23 cellular contexts compared by ENCODE assay signal in the genomic region with DNA sequence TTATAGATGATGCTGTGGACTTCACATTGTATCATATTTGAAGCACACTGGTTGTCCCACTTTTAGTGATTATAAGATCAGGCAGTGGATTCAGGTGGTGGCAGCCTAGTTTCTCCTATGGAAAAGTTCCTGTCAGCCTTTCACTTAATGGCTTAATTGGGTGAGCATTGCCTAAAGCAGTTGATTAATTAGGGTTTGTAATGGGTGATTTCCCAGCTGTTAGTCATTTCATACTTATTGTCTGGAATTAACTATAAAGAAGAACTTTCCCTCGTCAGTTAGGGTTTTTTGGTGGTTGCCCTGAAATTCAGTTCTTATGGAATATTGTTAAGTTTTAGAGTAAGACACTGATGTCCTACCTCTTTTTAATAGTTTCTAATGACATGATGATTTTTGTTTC.
DNase-seq lines count a peak whose midpoint lies in the region; ATAC-seq, FAIRE-seq and TF ChIP-seq lines count a peak whose summit lies in the region.
"Had no signal": no experiment of that assay in that cellular context is flagged by ENCODE, and none has a peak within 500 bp of the region (broad histone marks: within the 10 kb centered on the region; RNA-seq: fewer than 3 reads in every experiment).

No MANE protein-coding gene starts in this region.

- no peak for FAIRE-seq in bronchial epithelial cell (lab: Jason Lieb, UNC)

- H3K27me3 ChIP-seq in bronchial epithelial cell (ENCODE audit: control insufficient read depth, insufficient read depth, low read length): no peaks in the 10 kb centered on the region
- H3K27me3 ChIP-seq: BE2C, gastroesophageal sphincter, sigmoid colon had no signal

- ATAC-seq in GM18519 (IDR thresholded peaks at IDR 0.05; ENCODE audit: low FRiP score, unreplicated experiment) (peak; percentile 4), GM21423 (IDR thresholded peaks at IDR 0.05; ENCODE audit: unreplicated experiment) (peak; percentile 13), HG03064 (IDR thresholded peaks at IDR 0.05; ENCODE audit: low read depth, unreplicated experiment) (peak; percentile 21), GM21367 (IDR thresholded peaks at IDR 0.05; ENCODE audit: unreplicated experiment) (no peak), HG03196 (IDR thresholded peaks at IDR 0.05; ENCODE audit: unreplicated experiment) (no peak)
- no peak for ATAC-seq in activated T-cell treated with anti-CD3 and anti-CD28 coated beads, Interleukin-2, amount 50 U/mL, for 72 hours (replicated peaks in 1 of 2)
- ATAC-seq: gastroesophageal sphincter had no signal

- H3K4me1 Mint-ChIP-seq in activated T-cell treated with anti-CD3 and anti-CD28 coated beads, Interleukin-2, amount 50 U/mL, for 72 hours (ENCODE audit: low read depth): no peaks in the 10 kb centered on the region
- H3K4me1 Mint-ChIP-seq: activated naive CD8-positive, alpha-beta T cell treated with anti-CD3 and anti-CD28 coated beads, Interleukin-2, amount 50 U/mL, for 24 hours; central memory CD8-positive, alpha-beta T cell; IgD-negative memory B cell; stimulated activated effector memory CD8-positive, alpha-beta T cell treated with anti-CD3 and anti-CD28 coated beads, Interleukin-12 subunit alpha, Interleukin-12 subunit beta, amount 100 ng/mL, for 72 hours had no signal

- H3K27ac Mint-ChIP-seq in activated T-cell treated with anti-CD3 and anti-CD28 coated beads, Interleukin-2, amount 50 U/mL, for 72 hours: no peak overlapping the region
- H3K27ac Mint-ChIP-seq: activated naive CD8-positive, alpha-beta T cell treated with anti-CD3 and anti-CD28 coated beads, Interleukin-2, amount 50 U/mL, for 24 hours; dendritic cell treated with granulocyte-macrophage colony-stimulating factor and Interleukin-4, amounts not matched to agents 40 ng/mL and 50 ng/mL, for 4 days; HFFc6; IgD-negative memory B cell; stimulated activated effector memory CD8-positive, alpha-beta T cell treated with anti-CD3 and anti-CD28 coated beads, Interleukin-12 subunit alpha, Interleukin-12 subunit beta, amount 100 ng/mL, for 72 hours had no signal

- H3K36me3 ChIP-seq in bronchial epithelial cell (ENCODE audit: control insufficient read depth, insufficient read depth, low read length): no peaks in the 10 kb centered on the region
- H3K36me3 ChIP-seq: BE2C, gastroesophageal sphincter, sigmoid colon, WERI-Rb-1 had no signal

- no peaks in the 10 kb centered on the region for H3K27me3 Mint-ChIP-seq in activated T-cell treated with anti-CD3 and anti-CD28 coated beads, Interleukin-2, amount 50 U/mL, for 72 hours (ENCODE audit: low read depth)
- H3K27me3 Mint-ChIP-seq: dendritic cell treated with granulocyte-macrophage colony-stimulating factor and Interleukin-4, amounts not matched to agents 40 ng/mL and 50 ng/mL, for 4 days had no signal

- TF ChIP-seq CTCF in bronchial epithelial cell (IDR thresholded peaks at IDR 0.05; ENCODE audit: insufficient read depth, low read length, severe bottlenecking): no peak

- peak; percentile 9 for DNase-seq in bronchial epithelial cell (ENCODE audit: low read depth)
- no peak for DNase-seq in activated T-cell treated with anti-CD3 and anti-CD28 coated beads, Interleukin-2, amount 50 U/mL, for 72 hours
- DNase-seq in NK-92 treated with Interleukin-12 subunit alpha and Interleukin-12 subunit beta, amount 100 ng/mL, for 24 hours (lab: John Stamatoyannopoulos, UW): no peak
- DNase-seq: activated CD4-positive, alpha-beta T cell treated with anti-CD3 and anti-CD28 coated beads for 48 hours; activated CD8-positive, alpha-beta memory T cell treated with anti-CD3 and anti-CD28 coated beads for 24 hours; activated gamma-delta T cell; activated naive CD8-positive, alpha-beta T cell treated with anti-CD3 and anti-CD28 coated beads, Interleukin-2, amount 50 U/mL, for 24 hours; BE2C; sigmoid colon; stimulated activated CD4-positive, alpha-beta T cell treated with anti-CD3 and anti-CD28 coated beads, Interleukin-4, amount 100 ng/mL, for 24 hours; T1000; WERI-Rb-1 had no signal

- no peaks in the 10 kb centered on the region for H3K9me3 Mint-ChIP-seq in activated T-cell treated with anti-CD3 and anti-CD28 coated beads, Interleukin-2, amount 50 U/mL, for 72 hours
- H3K9me3 Mint-ChIP-seq: activated naive CD8-positive, alpha-beta T cell treated with anti-CD3 and anti-CD28 coated beads, Interleukin-2, amount 50 U/mL, for 24 hours; central memory CD8-positive, alpha-beta T cell; dendritic cell treated with granulocyte-macrophage colony-stimulating factor and Interleukin-4, amounts not matched to agents 40 ng/mL and 50 ng/mL, for 4 days; HFFc6; IgD-negative memory B cell; stimulated activated effector memory CD8-positive, alpha-beta T cell treated with anti-CD3 and anti-CD28 coated beads, Interleukin-12 subunit alpha, Interleukin-12 subunit beta, amount 100 ng/mL, for 72 hours had no signal

- no peak overlapping the region for H3K4me3 Mint-ChIP-seq in activated T-cell treated with anti-CD3 and anti-CD28 coated beads, Interleukin-2, amount 50 U/mL, for 72 hours
- H3K4me3 Mint-ChIP-seq: activated naive CD8-positive, alpha-beta T cell treated with anti-CD3 and anti-CD28 coated beads, Interleukin-2, amount 50 U/mL, for 24 hours; central memory CD8-positive, alpha-beta T cell; dendritic cell treated with granulocyte-macrophage colony-stimulating factor and Interleukin-4, amounts not matched to agents 40 ng/mL and 50 ng/mL, for 4 days; HFFc6; IgD-negative memory B cell; stimulated activated effector memory CD8-positive, alpha-beta T cell treated with anti-CD3 and anti-CD28 coated beads, Interleukin-12 subunit alpha, Interleukin-12 subunit beta, amount 100 ng/mL, for 72 hours had no signal

- no peak overlapping the region for H3K4me3 ChIP-seq in bronchial epithelial cell (ENCODE audit: low read depth, low read length)
- H3K4me3 ChIP-seq: gastroesophageal sphincter, sigmoid colon had no signal

- no peaks in the 10 kb centered on the region for H3K36me3 Mint-ChIP-seq in activated T-cell treated with anti-CD3 and anti-CD28 coated beads, Interleukin-2, amount 50 U/mL, for 72 hours (ENCODE audit: insufficient read depth in 2 of 2)
- H3K36me3 Mint-ChIP-seq: IgD-negative memory B cell; stimulated activated effector memory CD8-positive, alpha-beta T cell treated with anti-CD3 and anti-CD28 coated beads, Interleukin-12 subunit alpha, Interleukin-12 subunit beta, amount 100 ng/mL, for 72 hours had no signal

Comparison
In these comparisons a context has a peak if more than half of its experiments do, and no peak if none do; other contexts are left out.
1. ATAC-seq: peak in GM18519 (single experiment), GM21423 (single experiment) and HG03064 (single experiment); none in activated T-cell treated with anti-CD3 and anti-CD28 coated beads, Interleukin-2, amount 50 U/mL, for 72 hours (0 of 2), GM21367 (single experiment) and HG03196 (single experiment).